Comparison of ENCODE assay signal across 25 cellular contexts in genomic region chr19:41898235-41898634, GRCh38. TPM values are rescaled to one million over a fixed set of nuclear protein-coding genes. Genes with fewer than 3 reads are reported as not detected.
"Had no signal": no experiment of that assay in that cellular context is flagged by ENCODE, and none has a peak within 500 bp of the region (broad histone marks: within the 10 kb centered on the region; RNA-seq: fewer than 3 reads in every experiment).

No MANE protein-coding gene starts in this region.

- H3K4me3 ChIP-seq: breast epithelium, gastrocnemius medialis, heart left ventricle, ovary, smooth muscle cell, testis had no signal

- FAIRE-seq: astrocyte, TTC549 had no signal

- H3K36me3 Mint-ChIP-seq: type B pancreatic cell had no signal

- H3K4me1 ChIP-seq: breast epithelium, gastrocnemius medialis, heart left ventricle, testis had no signal

- H3K27ac Mint-ChIP-seq: T-helper 2 cell treated with Interferon-gamma antibody and Interleukin-4, amounts not matched to agents 5 μg/mL and 100 μg/mL, for 36 hours; type B pancreatic cell; WTC11 had no signal

- H3K36me3 ChIP-seq: ovary had no signal

- H3K27ac ChIP-seq: breast epithelium, gastrocnemius medialis, heart left ventricle, ovary, testis had no signal

- H3K9me3 ChIP-seq: breast epithelium, gastrocnemius medialis, heart left ventricle, ovary, testis had no signal

- ATAC-seq: activated CD4-positive, alpha-beta T cell treated with anti-CD3 and anti-CD28 coated beads for 36 hours; activated T-cell treated with anti-CD3 and anti-CD28 coated beads, Interleukin-2, amount 50 U/mL, for 4 hours; esophagus mucosa; gastrocnemius medialis; heart left ventricle; left ventricle myocardium superior; sciatic nerve; WTC11 had no signal

- H3K27me3 Mint-ChIP-seq: activated CD4-positive, alpha-beta memory T cell treated with anti-CD3 and anti-CD28 coated beads for 36 hours; activated CD4-positive, alpha-beta T cell treated with anti-CD3 and anti-CD28 coated beads for 36 hours; type B pancreatic cell had no signal

- H3K9me3 Mint-ChIP-seq: activated CD4-positive, alpha-beta memory T cell treated with anti-CD3 and anti-CD28 coated beads for 36 hours; activated T-cell treated with anti-CD3 and anti-CD28 coated beads, Interleukin-2, amount 50 U/mL, for 4 hours; T-helper 2 cell treated with Interferon-gamma antibody and Interleukin-4, amounts not matched to agents 5 μg/mL and 100 μg/mL, for 36 hours; type B pancreatic cell; WTC11 had no signal

- H3K27me3 ChIP-seq: breast epithelium, gastrocnemius medialis, heart left ventricle, ovary, testis had no signal

- DNase-seq: activated CD4-positive, alpha-beta memory T cell treated with anti-CD3 and anti-CD28 coated beads for 36 hours; activated CD4-positive, alpha-beta T cell treated with anti-CD3 and anti-CD28 coated beads for 36 hours; activated gamma-delta T cell; activated T-cell treated with anti-CD3 and anti-CD28 coated beads, Interleukin-2, amount 50 U/mL, for 4 hours; cerebellar nuclear complex; cortex of kidney; gastrocnemius medialis; heart left ventricle; kidney glomerular epithelial cell; left ventricle myocardium superior; ovary; stimulated activated CD4-positive, alpha-beta T cell treated with anti-CD3 and anti-CD28 coated beads, Interleukin-4, amount 100 ng/mL, for 1 hour; testis had no signal

- H3K4me3 Mint-ChIP-seq: activated CD4-positive, alpha-beta memory T cell treated with anti-CD3 and anti-CD28 coated beads for 36 hours; activated CD4-positive, alpha-beta T cell treated with anti-CD3 and anti-CD28 coated beads for 36 hours; activated T-cell treated with anti-CD3 and anti-CD28 coated beads, Interleukin-2, amount 50 U/mL, for 4 hours; T-helper 2 cell treated with Interferon-gamma antibody and Interleukin-4, amounts not matched to agents 5 μg/mL and 100 μg/mL, for 36 hours; type B pancreatic cell; WTC11 had no signal

RNA-seq across cellular contexts. Expression of gene CD79A, which starts 21.2 kb away (rescaled TPM):
- total RNA-seq: left ventricle myocardium superior, pulmonary artery endothelial cell, smooth muscle cell had no signal

RNA-seq across cellular contexts. Expression of gene ERFL, which starts 30.0 kb away (rescaled TPM):
- total RNA-seq: esophagus mucosa, gastrocnemius medialis, left ventricle myocardium superior, myocyte, pulmonary artery endothelial cell had no signal
- polyA plus RNA-seq: heart left ventricle had no signal

RNA-seq across cellular contexts. Expression of gene DMRTC2, which starts 53.4 kb away (rescaled TPM):
- total RNA-seq: activated CD4-positive, alpha-beta memory T cell treated with anti-CD3 and anti-CD28 coated beads for 36 hours; activated CD4-positive, alpha-beta T cell treated with anti-CD3 and anti-CD28 coated beads for 36 hours; activated T-cell treated with anti-CD3 and anti-CD28 coated beads, Interleukin-2, amount 50 U/mL, for 4 hours; astrocyte; breast epithelium; esophagus mucosa; gastrocnemius medialis; heart left ventricle; left ventricle myocardium superior; myocyte; ovary; pulmonary artery endothelial cell; sciatic nerve; smooth muscle cell; WTC11 had no signal
- polyA plus RNA-seq: adipose tissue, heart left ventricle, smooth muscle cell had no signal
